ENCODE assay signal across 13 cellular contexts in genomic region chr2:227853765-227854271, GRCh38. TPM values are rescaled to one million over a fixed set of nuclear protein-coding genes. Genes with fewer than 3 reads are reported as not detected.
DNase-seq lines count a peak whose midpoint lies in the region; ATAC-seq and TF ChIP-seq lines count a peak whose summit lies in the region.
"Had no signal": no experiment of that assay in that cellular context is flagged by ENCODE, and none has a peak within 500 bp of the region (broad histone marks: within the 10 kb centered on the region; RNA-seq: fewer than 3 reads in every experiment).

No MANE protein-coding gene starts in this region.

- no peaks in the 10 kb centered on the region for H3K9me3 Mint-ChIP-seq in activated CD4-positive, alpha-beta T cell treated with anti-CD3 and anti-CD28 coated beads, Interleukin-2, amount 10 ng/mL, durations not matched to agents 7 days and 5 days
- H3K9me3 Mint-ChIP-seq: activated naive CD8-positive, alpha-beta T cell treated with anti-CD3 and anti-CD28 coated beads, Interleukin-2, amount 10 ng/mL, durations not matched to agents 7 days and 5 days; neural progenitor cell had no signal

- H3K36me3 ChIP-seq in RWPE2 (ENCODE audit: low read depth) (no peaks in the 10 kb centered on the region), skeletal muscle satellite cell (ENCODE audit: insufficient read depth, low read length) (no peaks in the 10 kb centered on the region)
- H3K36me3 ChIP-seq: neural progenitor cell, thoracic aorta had no signal

- H3K9ac ChIP-seq in skeletal muscle satellite cell (ENCODE audit: low read depth, low read length): peak overlapping the region; percentile 25
- H3K9ac ChIP-seq: neural progenitor cell had no signal

- H3K27ac Mint-ChIP-seq in activated CD4-positive, alpha-beta T cell treated with anti-CD3 and anti-CD28 coated beads, Interleukin-2, amount 10 ng/mL, durations not matched to agents 7 days and 5 days: no peak overlapping the region
- H3K27ac Mint-ChIP-seq: activated CD8-positive, alpha-beta memory T cell treated with anti-CD3 and anti-CD28 coated beads, Interleukin-2, amount 10 ng/mL, durations not matched to agents 7 days and 5 days; activated naive CD8-positive, alpha-beta T cell treated with anti-CD3 and anti-CD28 coated beads, Interleukin-2, amount 10 ng/mL, durations not matched to agents 7 days and 5 days; neural progenitor cell had no signal

- H3K27ac ChIP-seq in RWPE2 (ENCODE audit: poor library complexity, severe bottlenecking): peak overlapping the region; percentile 78
- H3K27ac ChIP-seq: neural progenitor cell had no signal

- DNase-seq in HK-2 (ENCODE audit: unreplicated experiment) (peak; percentile 80), RWPE2 (ENCODE audit: low spot score) (no peak), epithelial cell of proximal tubule (ENCODE audit: low read depth) (peak; percentile 98), NCI-H1105 treated with DMSO at 0.1 percent for 48 hours (lab: John Stamatoyannopoulos, UW) (no peak)
- no peak for DNase-seq in activated CD4-positive, alpha-beta T cell treated with anti-CD3 and anti-CD28 coated beads, Interleukin-2, amount 10 ng/mL, durations not matched to agents 7 days and 5 days
- DNase-seq: activated CD8-positive, alpha-beta memory T cell treated with anti-CD3 and anti-CD28 coated beads, Interleukin-2, amount 10 ng/mL, durations not matched to agents 7 days and 5 days; activated naive CD8-positive, alpha-beta T cell treated with anti-CD3 and anti-CD28 coated beads, Interleukin-2, amount 10 ng/mL, durations not matched to agents 7 days and 5 days; Karpas-422 had no signal

- no peaks in the 10 kb centered on the region for H3K36me3 Mint-ChIP-seq in activated CD4-positive, alpha-beta T cell treated with anti-CD3 and anti-CD28 coated beads, Interleukin-2, amount 10 ng/mL, durations not matched to agents 7 days and 5 days (ENCODE audit: low read depth)
- H3K36me3 Mint-ChIP-seq: activated CD8-positive, alpha-beta memory T cell treated with anti-CD3 and anti-CD28 coated beads, Interleukin-2, amount 10 ng/mL, durations not matched to agents 7 days and 5 days; activated naive CD8-positive, alpha-beta T cell treated with anti-CD3 and anti-CD28 coated beads, Interleukin-2, amount 10 ng/mL, durations not matched to agents 7 days and 5 days; neural progenitor cell had no signal

- H3K4me3 ChIP-seq in RWPE2 (ENCODE audit: severe bottlenecking) (no peak overlapping the region), epithelial cell of proximal tubule (ENCODE audit: low read depth, low read length) (no peak overlapping the region), skeletal muscle satellite cell (ENCODE audit: low read length) (no peak overlapping the region)
- H3K4me3 ChIP-seq: neural progenitor cell, thoracic aorta had no signal

- CTCF ChIA-PET in activated CD4-positive, alpha-beta T cell treated with anti-CD3 and anti-CD28 coated beads, Interleukin-2, amount 10 ng/mL, durations not matched to agents 7 days and 5 days (lab: Charles Lee): no interaction called here

- H3K4me1 ChIP-seq in RWPE2 (ENCODE audit: insufficient read depth, poor library complexity, severe bottlenecking): peaks cover 27% of the 10 kb centered on the region
- H3K4me1 ChIP-seq in skeletal muscle satellite cell (ENCODE audit: control insufficient read depth, insufficient read depth, low read length): peaks cover 35% of the 10 kb centered on the region
- H3K4me1 ChIP-seq: neural progenitor cell had no signal

- TF ChIP-seq CTCF in RWPE2 (IDR thresholded peaks at IDR 0.05; ENCODE audit: poor library complexity, severe bottlenecking) (no peak), epithelial cell of proximal tubule (conservative IDR thresholded peaks at IDR 0.05; ENCODE audit: low read depth, low read length) (no peak)

- H3K27me3 ChIP-seq in RWPE2 (ENCODE audit: insufficient read depth, poor library complexity, severe bottlenecking): no peaks in the 10 kb centered on the region
- H3K27me3 ChIP-seq in skeletal muscle satellite cell (ENCODE audit: control insufficient read depth, insufficient read depth, low read length): no peaks in the 10 kb centered on the region
- H3K27me3 ChIP-seq: neural progenitor cell had no signal

- H3K9me3 ChIP-seq in RWPE2 (ENCODE audit: severe bottlenecking) (no peaks in the 10 kb centered on the region), skeletal muscle satellite cell (replicated peaks; ENCODE audit: low read length) (no peaks in the 10 kb centered on the region)
- H3K9me3 ChIP-seq: thoracic aorta had no signal

- H3K4me3 Mint-ChIP-seq in activated CD4-positive, alpha-beta T cell treated with anti-CD3 and anti-CD28 coated beads, Interleukin-2, amount 10 ng/mL, durations not matched to agents 7 days and 5 days: no peak overlapping the region
- H3K4me3 Mint-ChIP-seq: activated CD8-positive, alpha-beta memory T cell treated with anti-CD3 and anti-CD28 coated beads, Interleukin-2, amount 10 ng/mL, durations not matched to agents 7 days and 5 days; activated naive CD8-positive, alpha-beta T cell treated with anti-CD3 and anti-CD28 coated beads, Interleukin-2, amount 10 ng/mL, durations not matched to agents 7 days and 5 days; neural progenitor cell had no signal

- no peaks in the 10 kb centered on the region for H3K27me3 Mint-ChIP-seq in activated CD4-positive, alpha-beta T cell treated with anti-CD3 and anti-CD28 coated beads, Interleukin-2, amount 10 ng/mL, durations not matched to agents 7 days and 5 days

- H3K4me2 ChIP-seq in skeletal muscle satellite cell (ENCODE audit: low read length): peak overlapping the region; percentile 10
- H3K4me2 ChIP-seq: neural progenitor cell had no signal

- H3K4me1 Mint-ChIP-seq in activated CD4-positive, alpha-beta T cell treated with anti-CD3 and anti-CD28 coated beads, Interleukin-2, amount 10 ng/mL, durations not matched to agents 7 days and 5 days: no peaks in the 10 kb centered on the region
- H3K4me1 Mint-ChIP-seq: activated CD8-positive, alpha-beta memory T cell treated with anti-CD3 and anti-CD28 coated beads, Interleukin-2, amount 10 ng/mL, durations not matched to agents 7 days and 5 days; activated naive CD8-positive, alpha-beta T cell treated with anti-CD3 and anti-CD28 coated beads, Interleukin-2, amount 10 ng/mL, durations not matched to agents 7 days and 5 days had no signal

- POLR2A ChIA-PET in activated CD4-positive, alpha-beta T cell treated with anti-CD3 and anti-CD28 coated beads, Interleukin-2, amount 10 ng/mL, durations not matched to agents 7 days and 5 days (lab: Charles Lee): interaction anchor here (0.6 kb wide), 1 partner anchor 29 kb away, joined by 3 read pairs; no protein-coding TSS in a partner anchor

- ATAC-seq in RWPE2 (ENCODE audit: low read depth) (peak; percentile 8; the same call in 1 of the 3 replicates), HG02798 (IDR thresholded peaks at IDR 0.05; ENCODE audit: poor library complexity, unreplicated experiment) (no peak), HG03565 (IDR thresholded peaks at IDR 0.05; ENCODE audit: unreplicated experiment) (no peak)
- ATAC-seq: activated CD8-positive, alpha-beta memory T cell treated with anti-CD3 and anti-CD28 coated beads, Interleukin-2, amount 10 ng/mL, durations not matched to agents 7 days and 5 days had no signal

RNA-seq across cellular contexts. Expression of gene DAW1, which starts 17.6 kb away (rescaled TPM):
- 1.6 and 1.7 TPM in 2 replicates for total RNA-seq in epithelial cell of proximal tubule
- total RNA-seq in skeletal muscle satellite cell (2012; rRNA removed): 12.2 and 13.2 TPM in 2 replicates
- not detected for total RNA-seq in activated CD4-positive, alpha-beta T cell treated with anti-CD3 and anti-CD28 coated beads, Interleukin-2, amount 10 ng/mL, durations not matched to agents 7 days and 5 days
- total RNA-seq: activated CD8-positive, alpha-beta memory T cell treated with anti-CD3 and anti-CD28 coated beads, Interleukin-2, amount 10 ng/mL, durations not matched to agents 7 days and 5 days; activated naive CD8-positive, alpha-beta T cell treated with anti-CD3 and anti-CD28 coated beads, Interleukin-2, amount 10 ng/mL, durations not matched to agents 7 days and 5 days had no signal

RNA-seq across cellular contexts. Expression of gene CCL20, which starts 40.2 kb away (rescaled TPM):
- 1.0 and 1.2 TPM in 2 replicates for total RNA-seq in epithelial cell of proximal tubule
- 7.6 and 8.7 TPM in 2 replicates for total RNA-seq in skeletal muscle satellite cell (2012; rRNA removed)
- under 1 TPM in 1 of 2 experiments, not detected in 1; 0.37 TPM for total RNA-seq in activated CD4-positive, alpha-beta T cell treated with anti-CD3 and anti-CD28 coated beads, Interleukin-2, amount 10 ng/mL, durations not matched to agents 7 days and 5 days
- total RNA-seq: activated naive CD8-positive, alpha-beta T cell treated with anti-CD3 and anti-CD28 coated beads, Interleukin-2, amount 10 ng/mL, durations not matched to agents 7 days and 5 days had no signal

Comparison
In these comparisons a context has a peak if more than half of its experiments do, and no peak if none do; other contexts are left out.
1. DNase-seq: peak in HK-2 (single experiment) and epithelial cell of proximal tubule (single experiment); none in RWPE2 (single experiment), activated CD4-positive, alpha-beta T cell treated with anti-CD3 and anti-CD28 coated beads, Interleukin-2, amount 10 ng/mL, durations not matched to agents 7 days and 5 days (single experiment) and NCI-H1105 treated with DMSO at 0.1 percent for 48 hours (single experiment).